ENCODE assay signal across 8 cellular contexts in the genomic region with DNA sequence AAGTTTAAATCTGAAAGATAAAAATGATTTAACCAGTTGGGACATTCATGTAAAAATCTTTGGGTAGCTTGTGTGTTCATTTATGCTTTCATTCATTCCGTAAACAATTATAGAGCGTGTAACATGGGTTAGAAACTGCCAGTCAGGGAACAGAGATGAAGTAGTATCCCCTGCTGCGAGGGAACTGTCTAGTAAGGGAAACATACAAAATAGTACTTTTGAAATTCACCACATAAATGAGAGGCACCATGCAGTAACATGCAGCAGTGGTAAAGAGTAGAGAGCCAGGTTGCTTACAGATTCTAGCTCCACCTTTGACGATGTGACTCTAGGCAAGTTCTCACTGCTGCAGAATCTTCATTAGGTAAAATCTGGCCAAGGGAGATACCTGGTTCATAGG. TPM values are rescaled to one million over a fixed set of nuclear protein-coding genes. Genes with fewer than 3 reads are reported as not detected.
A peak's percentile ranks its signal among the peaks of the same experiment; 100 is the strongest.
DNase-seq lines count a peak whose midpoint lies in the region; ATAC-seq and TF ChIP-seq lines count a peak whose summit lies in the region.

No MANE protein-coding gene starts in this region.

- H2BK120ac ChIP-seq in mesenchymal stem cell (ENCODE audit: low read depth, low read length) = no peak overlapping the region

- no peak overlapping the region for H4K8ac ChIP-seq in mesenchymal stem cell (ENCODE audit: low read length)

- H3K4me3 ChIP-seq in BE2C (ENCODE audit: low read depth, low read length) (peak overlapping the region; percentile 90), adipocyte (ENCODE audit: low read length) (peak overlapping the region; percentile 96), mesenchymal stem cell (ENCODE audit: insufficient read depth in 1 of 2, low read depth in 1 of 2, low read length in 2 of 2) (peak overlapping the region in 1 of 2 experiments; percentile 97)

- no peak overlapping the region for H2AK5ac ChIP-seq in mesenchymal stem cell (ENCODE audit: low read length, severe bottlenecking)

- POLR2A ChIA-PET in HEK293T (lab: Yijun Ruan, JAX) = interaction anchor here (2.2 to 2.8 kb wide), 2 partner anchors 8 to 12 kb away, joined by 22 to 29 read pairs; no protein-coding TSS in a partner anchor

- H3K4me2 ChIP-seq in mesenchymal stem cell (ENCODE audit: low read length, poor library complexity, severe bottlenecking) = peak overlapping the region; percentile 76

- H3K27ac ChIP-seq in mesenchymal stem cell (ENCODE audit: low read length, poor library complexity, severe bottlenecking) = no peak overlapping the region

- no peak for DNase-seq in BE2C
- DNase-seq in HEK293T (ENCODE audit: extremely low spot score) = peak; percentile 5
- DNase-seq in adipocyte (ENCODE audit: low read depth) = peak; percentile 13
- peak; percentile 21 for DNase-seq in mesenchymal stem cell
- no peak for DNase-seq in NK-92 treated with Interleukin-12 subunit alpha and Interleukin-12 subunit beta, amount 100 ng/mL, for 24 hours (lab: John Stamatoyannopoulos, UW)
- DNase-seq in NCI-H524 (lab: John Stamatoyannopoulos, UW) = no peak
- DNase-seq in T-helper 9 cell = no peak

- H2AFZ ChIP-seq in mesenchymal stem cell (ENCODE audit: low read depth, low read length) = no peak overlapping the region

- H3K79me1 ChIP-seq in mesenchymal stem cell (replicated peaks; ENCODE audit: low read length, poor library complexity, severe bottlenecking) = peaks cover 17% of the 10 kb centered on the region

- ATAC-seq in HG03039 (IDR thresholded peaks at IDR 0.05; ENCODE audit: unreplicated experiment) = no peak

- H3K23ac ChIP-seq in mesenchymal stem cell (ENCODE audit: low read length in 2 of 2) = no peak overlapping the region

- no peaks in the 10 kb centered on the region for H3K4me1 ChIP-seq in BE2C
- peaks cover 9% of the 10 kb centered on the region for H3K4me1 ChIP-seq in adipocyte (ENCODE audit: control insufficient read depth, insufficient read depth, low read length)
- H3K4me1 ChIP-seq in mesenchymal stem cell (ENCODE audit: control insufficient read depth, insufficient read depth, low read depth, low read length) = peaks cover 3% of the 10 kb centered on the region

- WGBS in mesenchymal stem cell = 49% methylated on average over 4 of the region's 4 CpGs

- no peaks in the 10 kb centered on the region for H3K36me3 ChIP-seq in BE2C
- H3K36me3 ChIP-seq in adipocyte (ENCODE audit: control insufficient read depth, insufficient read depth, low read length, severe bottlenecking) = no peaks in the 10 kb centered on the region
- H3K36me3 ChIP-seq in mesenchymal stem cell (ENCODE audit: control insufficient read depth in 1 of 2, insufficient read depth in 2 of 2, low read depth in 1 of 2, low read length in 2 of 2) = no peaks in the 10 kb centered on the region

- CTCF ChIA-PET in HEK293T (lab: Yijun Ruan, JAX) = no interaction called here

- peak overlapping the region; percentile 95 for H3K9ac ChIP-seq in adipocyte (ENCODE audit: low read length)
- peak overlapping the region; percentile 98 for H3K9ac ChIP-seq in mesenchymal stem cell (ENCODE audit: low read length)

- H3K9me3 ChIP-seq in BE2C (no peaks in the 10 kb centered on the region), adipocyte (ENCODE audit: control insufficient read depth, low read length) (no peaks in the 10 kb centered on the region), mesenchymal stem cell (ENCODE audit: control insufficient read depth, low read length) (no peaks in the 10 kb centered on the region)

- no peak overlapping the region for H3K4ac ChIP-seq in mesenchymal stem cell (ENCODE audit: low read depth in 1 of 2, low read length in 2 of 2)

- no peak overlapping the region for H4K91ac ChIP-seq in mesenchymal stem cell (ENCODE audit: low read length)

- no peak overlapping the region for H2BK5ac ChIP-seq in mesenchymal stem cell (ENCODE audit: low read depth, low read length, poor library complexity, severe bottlenecking)

- H3K14ac ChIP-seq in mesenchymal stem cell (ENCODE audit: low read length in 2 of 2) = no peak overlapping the region

- H2BK12ac ChIP-seq in mesenchymal stem cell (ENCODE audit: low read length in 2 of 2) = no peak overlapping the region

- TF ChIP-seq CTCF in BE2C (IDR thresholded peaks at IDR 0.05; ENCODE audit: low read depth, low read length) = no peak

- H3K27me3 ChIP-seq in BE2C (no peaks in the 10 kb centered on the region), adipocyte (replicated peaks; ENCODE audit: control insufficient read depth, insufficient read depth, low read length) (no peaks in the 10 kb centered on the region), mesenchymal stem cell (ENCODE audit: control insufficient read depth in 1 of 2, insufficient read depth in 1 of 2, low read length in 2 of 2) (no peaks in the 10 kb centered on the region)

- no peak overlapping the region for H3K18ac ChIP-seq in mesenchymal stem cell (ENCODE audit: low read depth in 1 of 2, low read length in 2 of 2)

- H2BK15ac ChIP-seq in mesenchymal stem cell (ENCODE audit: low read depth, poor library complexity, severe bottlenecking) = no peak overlapping the region

TF ChIP-seq in HEK293T, 16 proteins besides CTCF, POLR2A, EP300 and RAD21:
- TF ChIP-seq LEF1 (IDR thresholded peaks at IDR 0.05; ENCODE audit: borderline replicate concordance) (no peak), TARDBP (IDR thresholded peaks at IDR 0.05) (no peak), NFRKB (IDR thresholded peaks at IDR 0.05) (no peak), ARNT (IDR thresholded peaks at IDR 0.05) (no peak), SP1 (IDR thresholded peaks at IDR 0.05) (no peak), BHLHE40 (IDR thresholded peaks at IDR 0.05; ENCODE audit: borderline replicate concordance) (no peak), SUZ12 (IDR thresholded peaks at IDR 0.05) (no peak), FOXM1 (IDR thresholded peaks at IDR 0.05; ENCODE audit: borderline replicate concordance) (no peak), FOXA1 (IDR thresholded peaks at IDR 0.05) (no peak), FOXK2 (IDR thresholded peaks at IDR 0.05) (no peak), HDGF (IDR thresholded peaks at IDR 0.05; ENCODE audit: borderline replicate concordance) (no peak), ELF4 (IDR thresholded peaks at IDR 0.05) (no peak), L3MBTL2 (conservative IDR thresholded peaks at IDR 0.05) (no peak), ZNF384 (IDR thresholded peaks at IDR 0.05) (no peak), CTBP1 (IDR thresholded peaks at IDR 0.05; ENCODE audit: borderline replicate concordance) (no peak)
- TF ChIP-seq, protein P1, sequence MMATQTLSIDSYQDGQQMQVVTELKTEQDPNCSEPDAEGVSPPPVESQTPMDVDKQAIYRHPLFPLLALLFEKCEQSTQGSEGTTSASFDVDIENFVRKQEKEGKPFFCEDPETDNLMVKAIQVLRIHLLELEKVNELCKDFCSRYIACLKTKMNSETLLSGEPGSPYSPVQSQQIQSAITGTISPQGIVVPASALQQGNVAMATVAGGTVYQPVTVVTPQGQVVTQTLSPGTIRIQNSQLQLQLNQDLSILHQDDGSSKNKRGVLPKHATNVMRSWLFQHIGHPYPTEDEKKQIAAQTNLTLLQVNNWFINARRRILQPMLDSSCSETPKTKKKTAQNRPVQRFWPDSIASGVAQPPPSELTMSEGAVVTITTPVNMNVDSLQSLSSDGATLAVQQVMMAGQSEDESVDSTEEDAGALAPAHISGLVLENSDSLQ (IDR thresholded peaks at IDR 0.05) = no peak

RNA-seq across cellular contexts. Expression of a gene that starts 0.9 kb away (rescaled TPM):
- 11.1 TPM for polyA plus RNA-seq in BE2C (2012; ENCODE audit: insufficient read depth, insufficient read length, low read depth)
- 6.5 TPM for polyA plus RNA-seq in mesenchymal stem cell (2013, experiment 1 of 2)
- polyA plus RNA-seq in mesenchymal stem cell (2013, experiment 2 of 2) = 6.9 TPM

RNA-seq across cellular contexts. Expression of a gene that starts 1.2 kb away (rescaled TPM):
- polyA plus RNA-seq in BE2C (2012; ENCODE audit: insufficient read depth, insufficient read length, low read depth) = 2.8 TPM
- 4.9 TPM for polyA plus RNA-seq in mesenchymal stem cell (2013, experiment 1 of 2)
- polyA plus RNA-seq in mesenchymal stem cell (2013, experiment 2 of 2) = 4.9 TPM

Comparison
In these comparisons a context has a peak if more than half of its experiments do, and no peak if none do; other contexts are left out.
1. DNase-seq: peak in HEK293T (single experiment), adipocyte (single experiment) and mesenchymal stem cell (single experiment); none in BE2C (single experiment), NK-92 treated with Interleukin-12 subunit alpha and Interleukin-12 subunit beta, amount 100 ng/mL, for 24 hours (single experiment), NCI-H524 (0 of 2) and T-helper 9 cell (single experiment).